ENCODE assay signal across 9 cellular contexts in the genomic region with DNA sequence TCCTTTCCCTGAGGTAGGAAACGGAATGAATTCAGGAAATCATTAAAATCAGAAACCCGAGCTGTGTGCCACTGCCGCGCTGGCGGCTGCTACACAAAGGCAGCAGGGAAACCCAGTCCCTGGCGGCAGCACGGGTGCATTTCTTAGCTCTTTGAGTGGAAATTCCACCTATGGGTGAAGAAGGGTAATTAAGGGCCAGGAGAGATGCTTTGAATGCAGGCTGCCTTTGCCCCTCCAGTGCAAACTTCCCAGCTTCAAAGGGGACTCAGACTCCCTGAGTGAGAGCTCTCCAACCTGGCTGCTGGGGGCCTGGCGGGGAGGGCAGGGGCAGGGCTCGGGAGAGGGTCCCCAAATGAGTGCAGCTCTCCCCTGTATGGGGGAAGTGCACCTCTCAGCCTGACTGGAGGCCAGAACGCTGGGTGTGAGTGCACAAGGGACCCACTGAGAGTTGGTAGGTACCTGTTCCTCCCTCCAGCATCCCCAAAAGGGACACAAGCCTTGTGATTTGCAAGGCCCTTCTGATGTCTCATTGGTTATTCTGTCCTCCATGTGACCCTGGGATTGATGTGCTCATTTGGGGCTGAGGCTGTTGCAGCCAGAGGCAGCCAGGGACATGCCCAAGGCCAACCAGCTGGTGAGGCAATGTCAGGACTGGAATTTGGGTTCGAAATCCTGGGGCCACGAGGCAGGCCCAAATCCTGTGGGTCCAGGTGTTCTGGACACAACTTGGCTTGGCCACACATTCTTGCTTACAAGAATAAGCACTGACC. TPM values are rescaled to one million over a fixed set of nuclear protein-coding genes. Genes with fewer than 3 reads are reported as not detected.
DNase-seq lines count a peak whose midpoint lies in the region; ATAC-seq and TF ChIP-seq lines count a peak whose summit lies in the region.
"Had no signal": no experiment of that assay in that cellular context is flagged by ENCODE, and none has a peak within 500 bp of the region (broad histone marks: within the 10 kb centered on the region; RNA-seq: fewer than 3 reads in every experiment).

No MANE protein-coding gene starts in this region.

- intact Hi-C loops in psoas muscle (cut with DNase I) = no loop called here

- DNase-seq in activated T-cell treated with anti-CD3 and anti-CD28 coated beads, Interleukin-2, amount 50 U/mL, for 1 hour = peak; percentile 40
- no peak for DNase-seq in activated T-cell treated with anti-CD3 and anti-CD28 coated beads, Interleukin-2, amount 50 U/mL, for 24 hours
- DNase-seq in NCI-H1105 treated with DMSO at 0.1 percent for 48 hours (lab: John Stamatoyannopoulos, UW) = peak; percentile 42
- peak; percentile 66 for DNase-seq in coronary artery (ENCODE audit: low spot score)
- peak; percentile 9 to 31 for DNase-seq in psoas muscle
- no peak for DNase-seq in effector CD4-positive, alpha-beta T cell
- DNase-seq in DMS114 treated with DMSO at 0.1 percent for 48 hours (lab: John Stamatoyannopoulos, UW; ENCODE audit: unreplicated experiment) = no peak
- DNase-seq: stimulated activated naive B cell treated with anti-CD40 and anti-IgM and Interleukin-4, amounts not matched to agents 10 μg/mL and 1 μg/mL and 100 μg/mL, for 72 hours had no signal

- no peaks in the 10 kb centered on the region for H3K27me3 Mint-ChIP-seq in activated T-cell treated with anti-CD3 and anti-CD28 coated beads, Interleukin-2, amount 50 U/mL, for 24 hours

- no peaks in the 10 kb centered on the region for H3K36me3 ChIP-seq in psoas muscle (ENCODE audit: insufficient read depth in 1 of 2, low read depth in 1 of 2)

- H3K4me1 ChIP-seq in psoas muscle = peaks cover 4% of the 10 kb centered on the region

- WGBS in psoas muscle, 3 donors = 77 to 86% (median 81%) methylated on average over 12 of the region's 12 CpGs

- no peaks in the 10 kb centered on the region for H3K27me3 ChIP-seq in psoas muscle (ENCODE audit: insufficient read depth in 3 of 3, low read length in 2 of 3)

- H3K4me3 ChIP-seq in coronary artery (no peak overlapping the region), psoas muscle (no peak overlapping the region)

- no peak overlapping the region for H3K27ac Mint-ChIP-seq in activated T-cell treated with anti-CD3 and anti-CD28 coated beads, Interleukin-2, amount 50 U/mL, for 24 hours
- H3K27ac Mint-ChIP-seq: stimulated activated naive B cell treated with anti-CD40 and anti-IgM and Interleukin-4, amounts not matched to agents 10 μg/mL and 1 μg/mL and 100 μg/mL, for 72 hours had no signal

- no peaks in the 10 kb centered on the region for H3K9me3 ChIP-seq in psoas muscle

- no peaks in the 10 kb centered on the region for H3K36me3 Mint-ChIP-seq in activated T-cell treated with anti-CD3 and anti-CD28 coated beads, Interleukin-2, amount 50 U/mL, for 24 hours (ENCODE audit: low read depth)
- H3K36me3 Mint-ChIP-seq: stimulated activated naive B cell treated with anti-CD40 and anti-IgM and Interleukin-4, amounts not matched to agents 10 μg/mL and 1 μg/mL and 100 μg/mL, for 72 hours had no signal

- ATAC-seq in psoas muscle = no peak
- ATAC-seq in GM18870 (IDR thresholded peaks at IDR 0.05; ENCODE audit: unreplicated experiment) = no peak

- H3K4me3 Mint-ChIP-seq in activated T-cell treated with anti-CD3 and anti-CD28 coated beads, Interleukin-2, amount 50 U/mL, for 24 hours = no peak overlapping the region
- H3K4me3 Mint-ChIP-seq: stimulated activated naive B cell treated with anti-CD40 and anti-IgM and Interleukin-4, amounts not matched to agents 10 μg/mL and 1 μg/mL and 100 μg/mL, for 72 hours had no signal

- peaks cover 39% of the 10 kb centered on the region for H3K4me1 Mint-ChIP-seq in activated T-cell treated with anti-CD3 and anti-CD28 coated beads, Interleukin-2, amount 50 U/mL, for 24 hours (ENCODE audit: low read depth)

- no peak for TF ChIP-seq CTCF in coronary artery (IDR thresholded peaks at IDR 0.05)
- TF ChIP-seq CTCF in psoas muscle (IDR thresholded peaks at IDR 0.05) = no peak

- H3K27ac ChIP-seq in coronary artery (no peak overlapping the region), psoas muscle (no peak overlapping the region)

- H3K9me3 Mint-ChIP-seq in activated T-cell treated with anti-CD3 and anti-CD28 coated beads, Interleukin-2, amount 50 U/mL, for 24 hours = no peaks in the 10 kb centered on the region
- H3K9me3 Mint-ChIP-seq: stimulated activated naive B cell treated with anti-CD40 and anti-IgM and Interleukin-4, amounts not matched to agents 10 μg/mL and 1 μg/mL and 100 μg/mL, for 72 hours had no signal

RNA-seq across cellular contexts. Expression of a gene that starts 16.3 kb away (rescaled TPM):
- 10 to 100 TPM; 30.0 to 37.6 (median 35.4) TPM for total RNA-seq in psoas muscle
- polyA plus RNA-seq in psoas muscle = 10 to 100 TPM; 10.4 to 24.3 (median 22.0) TPM

Comparison
In these comparisons a context has a peak if more than half of its experiments do, and no peak if none do; other contexts are left out.
1. DNase-seq: peak in activated T-cell treated with anti-CD3 and anti-CD28 coated beads, Interleukin-2, amount 50 U/mL, for 1 hour (single experiment), NCI-H1105 treated with DMSO at 0.1 percent for 48 hours (single experiment), coronary artery (single experiment) and psoas muscle (2 of 2); none in activated T-cell treated with anti-CD3 and anti-CD28 coated beads, Interleukin-2, amount 50 U/mL, for 24 hours (single experiment), effector CD4-positive, alpha-beta T cell (single experiment) and DMS114 treated with DMSO at 0.1 percent for 48 hours (single experiment).